ENCODE assay signal across 17 cellular contexts in the genomic region with DNA sequence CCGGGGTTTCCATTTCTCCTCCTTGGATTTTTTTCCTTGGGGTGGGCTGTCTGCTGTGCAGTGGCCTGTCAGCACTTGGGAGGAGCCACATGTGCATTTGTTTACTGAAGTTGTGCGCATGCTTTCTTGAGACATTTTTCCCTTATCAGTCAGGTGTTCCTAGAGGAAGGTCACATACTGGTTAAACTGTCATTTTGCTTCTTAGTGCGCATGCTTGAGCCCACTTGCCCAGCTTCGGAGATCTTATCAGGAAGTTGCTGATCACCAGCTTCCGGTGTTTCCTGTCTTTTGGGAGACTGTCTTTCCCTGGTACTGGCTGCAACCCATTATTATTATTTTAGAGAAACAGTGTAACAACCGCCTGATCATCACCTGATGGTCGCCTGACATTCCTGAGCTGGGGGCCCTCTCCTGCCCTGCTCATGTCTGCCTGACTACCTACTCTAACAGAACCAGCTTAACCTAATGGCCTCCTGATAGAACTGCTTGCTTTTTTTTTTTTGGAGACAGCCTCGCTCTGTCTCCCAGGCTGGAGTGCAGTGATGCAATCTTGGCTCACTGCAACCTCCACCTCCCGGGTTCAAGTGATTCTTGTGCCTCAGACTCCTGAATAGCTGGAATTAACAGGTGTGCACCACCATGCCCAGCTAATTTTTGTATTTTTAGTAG. TPM values are rescaled to one million over a fixed set of nuclear protein-coding genes. Genes with fewer than 3 reads are reported as not detected.
DNase-seq lines count a peak whose midpoint lies in the region; ATAC-seq, FAIRE-seq and TF ChIP-seq lines count a peak whose summit lies in the region.
"Had no signal": no experiment of that assay in that cellular context is flagged by ENCODE, and none has a peak within 500 bp of the region (broad histone marks: within the 10 kb centered on the region; RNA-seq: fewer than 3 reads in every experiment).

No MANE protein-coding gene starts in this region.

- H3K9me2 ChIP-seq in Loucy (replicated peaks; ENCODE audit: low read depth, low read length), result no peaks in the 10 kb centered on the region

- peaks cover 7% of the 10 kb centered on the region for H3K4me1 ChIP-seq in CD8-positive, alpha-beta memory T cell (ENCODE audit: insufficient read depth, low read length)
- peaks cover 60% of the 10 kb centered on the region for H3K4me1 ChIP-seq in Loucy (ENCODE audit: insufficient read depth, low read length, poor library complexity, severe bottlenecking)
- peaks cover 0 to 2% (median 0%) of the 10 kb centered on the region in 3 donors for H3K4me1 ChIP-seq in pancreas

- no peak overlapping the region for H3K27ac ChIP-seq in CD8-positive, alpha-beta memory T cell (ENCODE audit: low read depth, low read length)
- no peak overlapping the region for H3K27ac ChIP-seq in pancreas

- H3K79me2 ChIP-seq in Loucy (ENCODE audit: insufficient read depth, low read length), result peaks cover 88% of the 10 kb centered on the region

- peak; percentile 13 for ATAC-seq in left lobe of liver
- ATAC-seq in pancreas, result no peak
- ATAC-seq in GM21786 (IDR thresholded peaks at IDR 0.05; ENCODE audit: unreplicated experiment), result no peak

- H3K27me3 Mint-ChIP-seq in CD8-positive, alpha-beta memory T cell, result no peaks in the 10 kb centered on the region
- H3K27me3 Mint-ChIP-seq in activated T-helper 2 cell treated with anti-CD3 and anti-CD28 coated beads, Interferon-gamma antibody, Interleukin-2, Interleukin-4, amounts not matched to agents 10 μg/mL and 5 μg/mL and 100 μg/mL, durations not matched to agents 14 hours and 24 hours and 36 hours (ENCODE audit: low read depth), result no peaks in the 10 kb centered on the region

- H4K20me1 ChIP-seq in Loucy (ENCODE audit: insufficient read depth, low read length, poor library complexity, severe bottlenecking), result peaks cover 3% of the 10 kb centered on the region

- no peaks in the 10 kb centered on the region for H3K9me3 ChIP-seq in CD8-positive, alpha-beta memory T cell (ENCODE audit: low read length)
- no peaks in the 10 kb centered on the region for H3K9me3 ChIP-seq in Loucy (ENCODE audit: insufficient read depth, low read depth, low read length)
- H3K9me3 ChIP-seq in pancreas, result no peaks in the 10 kb centered on the region

- H3K4me3 ChIP-seq in CD8-positive, alpha-beta memory T cell (ENCODE audit: low read length), result peak overlapping the region; percentile 13
- H3K4me3 ChIP-seq in Loucy (ENCODE audit: low read length, poor library complexity, severe bottlenecking) (peak overlapping the region; percentile 60), pancreas (no peak overlapping the region)

- H3K4me3 Mint-ChIP-seq in CD8-positive, alpha-beta memory T cell, result peak overlapping the region; percentile 54 to 77 (median 66)
- peak overlapping the region; percentile 54 for H3K4me3 Mint-ChIP-seq in activated T-helper 2 cell treated with anti-CD3 and anti-CD28 coated beads, Interferon-gamma antibody, Interleukin-2, Interleukin-4, amounts not matched to agents 10 μg/mL and 5 μg/mL and 100 μg/mL, durations not matched to agents 14 hours and 24 hours and 36 hours (ENCODE audit: low read depth)

- TF ChIP-seq CTCF in Loucy (conservative IDR thresholded peaks at IDR 0.05; ENCODE audit: low read length) (no peak), pancreas (IDR thresholded peaks at IDR 0.05) (no peak)

- no peaks in the 10 kb centered on the region for H3K27me3 ChIP-seq in CD8-positive, alpha-beta memory T cell (ENCODE audit: insufficient read depth, low read length, poor library complexity, severe bottlenecking)
- H3K27me3 ChIP-seq in Loucy (ENCODE audit: insufficient read depth, low read length, poor library complexity, severe bottlenecking), result no peaks in the 10 kb centered on the region
- H3K27me3 ChIP-seq in pancreas, result no peaks in the 10 kb centered on the region

- WGBS in pancreas, 2 donors, result 61 to 66% methylated on average over 9 of the region's 9 CpGs

- H3K4me1 Mint-ChIP-seq in CD8-positive, alpha-beta memory T cell, result peaks cover 27 to 57% (median 56%) of the 10 kb centered on the region in 3 donors
- H3K4me1 Mint-ChIP-seq in activated T-helper 2 cell treated with anti-CD3 and anti-CD28 coated beads, Interferon-gamma antibody, Interleukin-2, Interleukin-4, amounts not matched to agents 10 μg/mL and 5 μg/mL and 100 μg/mL, durations not matched to agents 14 hours and 24 hours and 36 hours (ENCODE audit: low read depth), result peaks cover 26% of the 10 kb centered on the region

- H3K36me3 Mint-ChIP-seq in CD8-positive, alpha-beta memory T cell, result no peaks in the 10 kb centered on the region
- no peaks in the 10 kb centered on the region for H3K36me3 Mint-ChIP-seq in activated T-helper 2 cell treated with anti-CD3 and anti-CD28 coated beads, Interferon-gamma antibody, Interleukin-2, Interleukin-4, amounts not matched to agents 10 μg/mL and 5 μg/mL and 100 μg/mL, durations not matched to agents 14 hours and 24 hours and 36 hours (ENCODE audit: low read depth)

- FAIRE-seq in pancreas (lab: Jason Lieb, UNC), result no peak
- FAIRE-seq: astrocyte, GM18507 had no signal

- peak overlapping the region; percentile 57 for H3K9ac ChIP-seq in Loucy (ENCODE audit: low read depth, low read length, poor library complexity, severe bottlenecking)

- peak overlapping the region; percentile 68 for H3K4me2 ChIP-seq in Loucy (ENCODE audit: low read depth, low read length, poor library complexity, severe bottlenecking)

- no peak overlapping the region for H2AFZ ChIP-seq in Loucy (ENCODE audit: low read length)

- H3K9me3 Mint-ChIP-seq in CD8-positive, alpha-beta memory T cell, result no peaks in the 10 kb centered on the region
- no peaks in the 10 kb centered on the region for H3K9me3 Mint-ChIP-seq in activated T-helper 2 cell treated with anti-CD3 and anti-CD28 coated beads, Interferon-gamma antibody, Interleukin-2, Interleukin-4, amounts not matched to agents 10 μg/mL and 5 μg/mL and 100 μg/mL, durations not matched to agents 14 hours and 24 hours and 36 hours

- CTCF ChIA-PET in CD8-positive, alpha-beta memory T cell (lab: Charles Lee), result interaction anchor here (1.2 kb wide), 2 partner anchors 18 to 32 kb away, joined by 3 read pairs; partner anchors contain the start of gene SMIM13

- no peak for DNase-seq in CD8-positive, alpha-beta memory T cell
- DNase-seq in activated T-helper 2 cell treated with anti-CD3 and anti-CD28 coated beads, Interferon-gamma antibody, Interleukin-2, Interleukin-4, amounts not matched to agents 10 μg/mL and 5 μg/mL and 100 μg/mL, durations not matched to agents 14 hours and 24 hours and 36 hours (ENCODE audit: low spot score), result no peak
- DNase-seq in left lobe of liver (ENCODE audit: low spot score) (no peak), pancreas (no peak), medulla oblongata (ENCODE audit: extremely low spot score) (no peak), epidermal melanocyte (ENCODE audit: insufficient read length, low spot score) (no peak)
- DNase-seq: DMS153, left cardiac atrium, NCI-H2081 treated with DMSO at 0.1 percent for 48 hours, substantia nigra had no signal

- POLR2A ChIA-PET in CD8-positive, alpha-beta memory T cell (lab: Charles Lee), result interaction anchor here (0.6 kb wide), 1 partner anchor 25 kb away, joined by 3 read pairs; no protein-coding TSS in a partner anchor

- intact Hi-C loops in activated T-helper 2 cell treated with anti-CD3 and anti-CD28 coated beads, Interferon-gamma antibody, Interleukin-2, Interleukin-4, amounts not matched to agents 10 μg/mL and 5 μg/mL and 100 μg/mL, durations not matched to agents 14 hours and 24 hours and 36 hours (cut with micrococcal nuclease), result no loop called here
- intact Hi-C loops in pancreas (cut with DNase I), result no loop called here

- H3F3A ChIP-seq in Loucy (ENCODE audit: low read depth), result no peaks in the 10 kb centered on the region

- H3K36me3 ChIP-seq in CD8-positive, alpha-beta memory T cell (ENCODE audit: insufficient read depth, low read length), result no peaks in the 10 kb centered on the region
- H3K36me3 ChIP-seq in Loucy (ENCODE audit: insufficient read depth, low read length) (no peaks in the 10 kb centered on the region; the same call in 1 of the 2 replicates), pancreas (no peaks in the 10 kb centered on the region)

- H3K27ac Mint-ChIP-seq in CD8-positive, alpha-beta memory T cell, result peak overlapping the region in 7 of 8 donors; percentile 27 to 83 (median 48)
- H3K27ac Mint-ChIP-seq in activated T-helper 2 cell treated with anti-CD3 and anti-CD28 coated beads, Interferon-gamma antibody, Interleukin-2, Interleukin-4, amounts not matched to agents 10 μg/mL and 5 μg/mL and 100 μg/mL, durations not matched to agents 14 hours and 24 hours and 36 hours, result peak overlapping the region; percentile 25

RNA-seq across cellular contexts. Expression of gene ERVFRD-1, which starts 0.4 kb away (rescaled TPM):
- not detected for total RNA-seq in CD8-positive, alpha-beta memory T cell
- 0.12 TPM for polyA plus RNA-seq in CD8-positive, alpha-beta memory T cell
- not detected in 2 replicates for total RNA-seq in activated T-helper 2 cell treated with anti-CD3 and anti-CD28 coated beads, Interferon-gamma antibody, Interleukin-2, Interleukin-4, amounts not matched to agents 10 μg/mL and 5 μg/mL and 100 μg/mL, durations not matched to agents 14 hours and 24 hours and 36 hours
- total RNA-seq in left lobe of liver (0.08 TPM), pancreas (under 1 TPM in 2 of 6 donors, not detected in 4; 0.06 to 0.09 TPM)
- under 1 TPM in 1 of 2 donors, not detected in 1; 0.07 TPM for polyA plus RNA-seq in pancreas
- total RNA-seq: astrocyte, fibroblast of lung, osteoblast, RPMI7951 had no signal
- polyA plus RNA-seq: fibroblast of lung had no signal

RNA-seq across cellular contexts. Expression of gene SMIM13, which starts 18.3 kb away (rescaled TPM):
- 10 to 100 TPM; 14.7 to 16.0 TPM for total RNA-seq in CD8-positive, alpha-beta memory T cell
- polyA plus RNA-seq in CD8-positive, alpha-beta memory T cell, result 4.6 TPM
- total RNA-seq in activated T-helper 2 cell treated with anti-CD3 and anti-CD28 coated beads, Interferon-gamma antibody, Interleukin-2, Interleukin-4, amounts not matched to agents 10 μg/mL and 5 μg/mL and 100 μg/mL, durations not matched to agents 14 hours and 24 hours and 36 hours, result 12.2 and 12.3 TPM in 2 replicates
- total RNA-seq in left lobe of liver (5.9 TPM), pancreas (1 to 10 TPM; 2.5 to 5.1 (median 3.1) TPM)
- 1 to 10 TPM; 1.4 to 2.4 TPM for polyA plus RNA-seq in pancreas

Comparison
In these comparisons a context has a peak if more than half of its experiments do, and no peak if none do; other contexts are left out.
1. H3K4me3 ChIP-seq: peak in CD8-positive, alpha-beta memory T cell (single experiment) and Loucy (single experiment); none in pancreas (0 of 4).